In the genomic region with DNA sequence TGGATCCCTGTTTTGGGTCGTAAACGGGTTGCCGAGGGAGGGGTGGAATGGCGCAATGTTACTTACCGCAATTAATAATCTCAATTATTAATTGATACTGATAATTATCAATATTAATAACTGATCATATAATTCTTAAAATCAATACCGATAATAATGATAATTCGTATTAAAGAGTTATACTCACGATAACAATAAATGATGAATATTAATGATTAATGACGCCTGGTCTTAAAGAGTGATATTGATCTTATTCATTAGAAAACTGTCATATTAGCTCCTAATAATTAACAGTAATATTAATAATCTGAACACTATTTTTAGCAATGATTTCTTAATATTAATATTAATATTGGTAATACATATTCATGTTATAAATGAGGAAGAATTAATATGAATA, we compare ENCODE assay signal across 7 cellular contexts. TPM values are rescaled to one million over a fixed set of nuclear protein-coding genes. Genes with fewer than 3 reads are reported as not detected.
"Had no signal": no experiment of that assay in that cellular context is flagged by ENCODE, and none has a peak within 500 bp of the region (broad histone marks: within the 10 kb centered on the region; RNA-seq: fewer than 3 reads in every experiment).

No MANE protein-coding gene starts in this region.

RNA-seq across cellular contexts. Expression of a gene that starts 34.6 kb away (rescaled TPM):
- total RNA-seq: GM23248, H4, H7, HepG2, HFFc6, HT1080 had no signal
- polyA plus RNA-seq: GM23248, HepG2, IgD-negative memory B cell had no signal
